Comparison of ENCODE assay signal across 15 cellular contexts in the genomic region with DNA sequence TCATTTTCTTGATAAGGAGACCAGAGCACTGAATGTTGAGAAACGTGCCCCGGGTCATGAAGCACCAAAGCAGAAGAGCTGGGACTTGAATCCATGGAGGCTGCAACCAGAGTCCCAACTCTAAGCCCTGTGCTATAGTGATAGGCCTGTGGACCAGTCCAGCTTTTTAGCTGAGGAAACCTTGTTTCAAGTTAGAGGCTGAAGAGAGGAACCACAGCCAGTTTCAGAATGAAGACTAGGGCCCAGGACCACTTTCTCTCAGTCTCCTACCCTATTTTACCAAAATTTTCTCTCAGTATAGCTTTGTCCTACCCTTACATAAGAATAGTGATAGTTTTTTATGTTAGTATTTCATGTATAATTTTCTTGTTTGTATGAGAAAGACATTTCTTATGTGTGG.
"Had no signal": no experiment of that assay in that cellular context is flagged by ENCODE, and none has a peak within 500 bp of the region (broad histone marks: within the 10 kb centered on the region; RNA-seq: fewer than 3 reads in every experiment).

No MANE protein-coding gene starts in this region.

- H3K4me1 ChIP-seq: breast epithelium, pancreas, testis, upper lobe of right lung had no signal

- H3K4me3 ChIP-seq: breast epithelium, pancreas, testis, upper lobe of right lung had no signal

- ATAC-seq: activated CD4-positive, CD25-positive, alpha-beta regulatory T cell treated with anti-CD3 and anti-CD28 coated beads, Interleukin-2, amount 50 U/mL, for 24 hours; activated CD8-positive, alpha-beta memory T cell treated with anti-CD3 and anti-CD28 coated beads, Interleukin-2, amount 10 ng/mL, durations not matched to agents 7 days and 5 days; pancreas; upper lobe of right lung had no signal

- DNase-seq: activated CD4-positive, alpha-beta T cell treated with anti-CD3 and anti-CD28 coated beads, Interleukin-2, amount 50 U/mL, for 4 hours; activated CD8-positive, alpha-beta memory T cell treated with anti-CD3 and anti-CD28 coated beads, Interleukin-2, amount 10 ng/mL, durations not matched to agents 7 days and 5 days; activated naive CD8-positive, alpha-beta T cell treated with anti-CD3 and anti-CD28 coated beads, Interleukin-2, amount 10 ng/mL, durations not matched to agents 7 days and 5 days; activated T-cell treated with anti-CD3 and anti-CD28 coated beads, Interleukin-2, amount 50 U/mL, for 4 hours; anterior cingulate cortex; dermis blood vessel endothelial cell; endodermal cell; hippocampal formation; pancreas; stimulated activated CD4-positive, alpha-beta T cell treated with anti-CD3 and anti-CD28 coated beads, Interleukin-15, amount 100 ng/mL, for 24 hours; stimulated activated CD4-positive, alpha-beta T cell treated with anti-CD3 and anti-CD28 coated beads, Interleukin-4, amount 100 ng/mL, for 24 hours; testis; upper lobe of right lung had no signal

- H3K27ac ChIP-seq: breast epithelium, pancreas, testis, upper lobe of right lung had no signal

- H3K36me3 ChIP-seq: breast epithelium, pancreas, upper lobe of right lung had no signal

- H3K9me3 ChIP-seq: breast epithelium, pancreas, testis, upper lobe of right lung had no signal

- H3K27me3 ChIP-seq: breast epithelium, pancreas, testis, upper lobe of right lung had no signal
